ENCODE assay signal across 22 cellular contexts in genomic region chr14:74976264-74977113, GRCh38. TPM values are rescaled to one million over a fixed set of nuclear protein-coding genes. Genes with fewer than 3 reads are reported as not detected.
DNase-seq lines count a peak whose midpoint lies in the region; ATAC-seq, FAIRE-seq and TF ChIP-seq lines count a peak whose summit lies in the region.
"Had no signal": no experiment of that assay in that cellular context is flagged by ENCODE, and none has a peak within 500 bp of the region (broad histone marks: within the 10 kb centered on the region; RNA-seq: fewer than 3 reads in every experiment).

No MANE protein-coding gene starts in this region.

- no peak overlapping the region for H3K9ac ChIP-seq in H9 (ENCODE audit: extremely low read depth, insufficient read length, low read length)
- no peak overlapping the region for H3K9ac ChIP-seq in H1 (replicated peaks in 1 of 4; ENCODE audit: extremely low read depth in 1 of 4, low read depth in 3 of 4, low read length in 3 of 4)
- no peak overlapping the region for H3K9ac ChIP-seq in neuronal stem cell (ENCODE audit: low read depth, low read length, poor library complexity)

- H4K5ac ChIP-seq in H9 (ENCODE audit: insufficient read length, low read depth, low read length) = no peak overlapping the region
- H4K5ac ChIP-seq in H1 (ENCODE audit: insufficient read length, low read depth, low read length) = no peak overlapping the region

- H3T11ph ChIP-seq in H9 (ENCODE audit: low read length) = no peak overlapping the region

- H2BK20ac ChIP-seq in H9 (ENCODE audit: low read depth, low read length, poor library complexity, severe bottlenecking) = no peak overlapping the region
- H2BK20ac ChIP-seq in H1 (ENCODE audit: low read length) = no peak overlapping the region

- H3K18ac ChIP-seq in H9 (ENCODE audit: insufficient read length, low read depth, low read length) = no peak overlapping the region
- no peak overlapping the region for H3K18ac ChIP-seq in H1 (ENCODE audit: extremely low read depth, low read length)
- peak overlapping the region; percentile 15 for H3K18ac ChIP-seq in neuronal stem cell (ENCODE audit: low read length)

- H3K79me1 ChIP-seq in H9 (ENCODE audit: insufficient read depth, low read depth, low read length, poor library complexity, severe bottlenecking) = no peaks in the 10 kb centered on the region
- H3K79me1 ChIP-seq in H1 (ENCODE audit: low read depth, low read length) = no peaks in the 10 kb centered on the region
- H3K79me1 ChIP-seq in neuronal stem cell (ENCODE audit: low read depth, low read length) = no peaks in the 10 kb centered on the region

- H2BK120ac ChIP-seq in H9 (ENCODE audit: low read depth, low read length, poor library complexity, severe bottlenecking) = no peak overlapping the region
- no peak overlapping the region for H2BK120ac ChIP-seq in H1 (replicated peaks; ENCODE audit: low read depth, low read length)
- no peak overlapping the region for H2BK120ac ChIP-seq in neuronal stem cell (ENCODE audit: low read depth, low read length)

- H2AFZ ChIP-seq in H9 (ENCODE audit: low read length) (no peak overlapping the region), H1 (ENCODE audit: low read length) (no peak overlapping the region), neuronal stem cell (ENCODE audit: low read length) (no peak overlapping the region)

- no peaks in the 10 kb centered on the region for H3K36me3 Mint-ChIP-seq in activated CD8-positive, alpha-beta T cell treated with anti-CD3 and anti-CD28 coated beads, Interleukin-2, amount 10 ng/mL, durations not matched to agents 7 days and 5 days (ENCODE audit: low read depth)
- no peaks in the 10 kb centered on the region for H3K36me3 Mint-ChIP-seq in activated CD8-positive, alpha-beta T cell treated with anti-CD3 and anti-CD28 coated beads for 36 hours (ENCODE audit: low read depth)
- H3K36me3 Mint-ChIP-seq in H9 (ENCODE audit: insufficient read depth in 1 of 3, low read depth in 3 of 3) = no peaks in the 10 kb centered on the region
- H3K36me3 Mint-ChIP-seq: CD4-positive, alpha-beta memory T cell had no signal

- H3K9me3 Mint-ChIP-seq in activated CD8-positive, alpha-beta T cell treated with anti-CD3 and anti-CD28 coated beads, Interleukin-2, amount 10 ng/mL, durations not matched to agents 7 days and 5 days (ENCODE audit: insufficient read depth) = no peaks in the 10 kb centered on the region
- H3K9me3 Mint-ChIP-seq in activated CD8-positive, alpha-beta T cell treated with anti-CD3 and anti-CD28 coated beads for 36 hours = no peaks in the 10 kb centered on the region
- H3K9me3 Mint-ChIP-seq in H9 = no peaks in the 10 kb centered on the region
- H3K9me3 Mint-ChIP-seq: CD4-positive, alpha-beta memory T cell had no signal

- ATAC-seq in activated CD8-positive, alpha-beta T cell treated with anti-CD3 and anti-CD28 coated beads, Interleukin-2, amount 10 ng/mL, durations not matched to agents 7 days and 5 days = no peak
- no peak for ATAC-seq in activated CD8-positive, alpha-beta T cell treated with anti-CD3 and anti-CD28 coated beads for 36 hours
- ATAC-seq in upper lobe of right lung = no peak

- TF ChIP-seq CTCF in activated CD8-positive, alpha-beta T cell treated with anti-CD3 and anti-CD28 coated beads for 36 hours (IDR thresholded peaks at IDR 0.05) = no peak
- no peak for TF ChIP-seq CTCF in H9 (conservative IDR thresholded peaks at IDR 0.05)
- no peak for TF ChIP-seq CTCF in H1 (IDR thresholded peaks at IDR 0.05; ENCODE audit: control extremely low read depth in 1 of 3, insufficient read depth in 1 of 3, low read depth in 1 of 3, low read length in 3 of 3)
- no peak for TF ChIP-seq CTCF in upper lobe of right lung (IDR thresholded peaks at IDR 0.05)

- H2BK5ac ChIP-seq in H9 (ENCODE audit: insufficient read length, low read length) = no peak overlapping the region
- H2BK5ac ChIP-seq in H1 (ENCODE audit: low read depth, low read length) = no peak overlapping the region; the same call in 1 of the 2 replicates
- no peak overlapping the region for H2BK5ac ChIP-seq in neuronal stem cell (ENCODE audit: low read length)

- H3K23me2 ChIP-seq in H9 (ENCODE audit: insufficient read length, low read depth, low read length, poor library complexity, severe bottlenecking) = no peaks in the 10 kb centered on the region
- H3K23me2 ChIP-seq in H1 (ENCODE audit: low read depth, low read length) = no peaks in the 10 kb centered on the region

- no peaks in the 10 kb centered on the region for H3K9me3 ChIP-seq in H9 (ENCODE audit: control insufficient read depth, low read depth, low read length)
- H3K9me3 ChIP-seq in H1 (ENCODE audit: insufficient read depth in 2 of 2, low read depth in 1 of 2, low read length in 1 of 2) = no peaks in the 10 kb centered on the region
- peaks cover 0 to 2% of the 10 kb centered on the region in 2 donors for H3K9me3 ChIP-seq in neuronal stem cell (replicated peaks in 1 of 2; ENCODE audit: control insufficient read depth in 2 of 2, insufficient read depth in 1 of 2, low read depth in 1 of 2, low read length in 2 of 2)
- no peaks in the 10 kb centered on the region for H3K9me3 ChIP-seq in upper lobe of right lung
- H3K9me3 ChIP-seq: HAP-1 had no signal

- no peaks in the 10 kb centered on the region for H3K27me3 Mint-ChIP-seq in activated CD8-positive, alpha-beta T cell treated with anti-CD3 and anti-CD28 coated beads, Interleukin-2, amount 10 ng/mL, durations not matched to agents 7 days and 5 days (ENCODE audit: low read depth)
- no peaks in the 10 kb centered on the region for H3K27me3 Mint-ChIP-seq in activated CD8-positive, alpha-beta T cell treated with anti-CD3 and anti-CD28 coated beads for 36 hours
- no peaks in the 10 kb centered on the region; the same call in 1 of the 2 replicates for H3K27me3 Mint-ChIP-seq in H9 (ENCODE audit: low read depth)
- H3K27me3 Mint-ChIP-seq: CD4-positive, alpha-beta memory T cell had no signal

- H3K4ac ChIP-seq in H9 (ENCODE audit: low read depth, low read length) = no peak overlapping the region
- peak overlapping the region; percentile 73 for H3K4ac ChIP-seq in H1 (replicated peaks; ENCODE audit: insufficient read length, low read depth, low read length)
- no peak overlapping the region for H3K4ac ChIP-seq in neuronal stem cell (ENCODE audit: low read length)

- H2BK15ac ChIP-seq in H9 (ENCODE audit: low read depth, low read length) (no peak overlapping the region), H1 (ENCODE audit: low read length) (no peak overlapping the region), neuronal stem cell (ENCODE audit: low read length) (no peak overlapping the region)

- no peaks in the 10 kb centered on the region for H3K79me2 ChIP-seq in H9 (ENCODE audit: insufficient read depth, low read length)
- H3K79me2 ChIP-seq in H1 (ENCODE audit: control insufficient read depth in 1 of 2, insufficient read depth in 2 of 2, low read length in 2 of 2) = no peaks in the 10 kb centered on the region

- no peak overlapping the region for H3K23ac ChIP-seq in H9 (ENCODE audit: insufficient read length, low read depth, low read length)
- no peak overlapping the region for H3K23ac ChIP-seq in H1 (ENCODE audit: insufficient read length)
- no peak overlapping the region for H3K23ac ChIP-seq in neuronal stem cell (ENCODE audit: low read depth, low read length, poor library complexity)

- peak overlapping the region; percentile 49 for H3K27ac Mint-ChIP-seq in activated CD8-positive, alpha-beta T cell treated with anti-CD3 and anti-CD28 coated beads, Interleukin-2, amount 10 ng/mL, durations not matched to agents 7 days and 5 days
- no peak overlapping the region for H3K27ac Mint-ChIP-seq in activated CD8-positive, alpha-beta T cell treated with anti-CD3 and anti-CD28 coated beads for 36 hours
- H3K27ac Mint-ChIP-seq in H9 = peak overlapping the region in 1 of 3 experiments; percentile 70; a peak in 1 of 7 replicates

- intact Hi-C loops in activated CD8-positive, alpha-beta T cell treated with anti-CD3 and anti-CD28 coated beads for 36 hours (cut with micrococcal nuclease) = no loop called here
- intact Hi-C loops in upper lobe of right lung (cut with DNase I) = no loop called here

- no peak overlapping the region for H2BK12ac ChIP-seq in H9 (ENCODE audit: insufficient read length, low read depth, low read length)
- H2BK12ac ChIP-seq in H1 (ENCODE audit: low read depth, low read length) = peak overlapping the region; percentile 50; the same call in 1 of the 2 replicates
- H2BK12ac ChIP-seq in neuronal stem cell (ENCODE audit: low read length) = no peak overlapping the region

- H3K4me2 ChIP-seq in H9 (ENCODE audit: insufficient read depth, insufficient read length, low read length) = no peak overlapping the region
- no peak overlapping the region for H3K4me2 ChIP-seq in H1 (ENCODE audit: insufficient read depth in 1 of 2, low read depth in 2 of 2, low read length in 2 of 2)
- no peak overlapping the region for H3K4me2 ChIP-seq in neuronal stem cell (ENCODE audit: insufficient read depth, low read length, poor library complexity, severe bottlenecking)

- no peak overlapping the region for H3K27ac ChIP-seq in H9 (ENCODE audit: insufficient read length, low read depth, low read length)
- no peak overlapping the region for H3K27ac ChIP-seq in H1 (ENCODE audit: low read depth, low read length)
- no peak overlapping the region for H3K27ac ChIP-seq in neuronal stem cell (replicated peaks; ENCODE audit: low read length)
- no peak overlapping the region for H3K27ac ChIP-seq in upper lobe of right lung
- H3K27ac ChIP-seq: 22Rv1, HL-60 had no signal

- no peak for FAIRE-seq in H1 (lab: Jason Lieb, UNC)
- FAIRE-seq: D721Med, GM12892 had no signal

- H3K14ac ChIP-seq in H9 (ENCODE audit: insufficient read depth, low read length) = no peak overlapping the region
- H3K14ac ChIP-seq in H1 (ENCODE audit: insufficient read length) = no peak overlapping the region
- no peak overlapping the region for H3K14ac ChIP-seq in neuronal stem cell (ENCODE audit: low read length)

- WGBS in H9 (ENCODE audit: extremely low coverage, insufficient read length, low lambda C conversion rate) = no CpG with 5 or more reads among the region's 11 CpGs
- 86% methylated on average over 11 of the region's 11 CpGs; no CpG with 5 or more reads in 1 of the 2 experiments for WGBS in H1 (ENCODE audit: extremely low coverage in 1 of 2, insufficient coverage in 1 of 2, insufficient read length in 1 of 2, insufficient replicate concordance in 2 of 2, low coverage in 1 of 2, low lambda C conversion rate in 2 of 2, missing lambda C conversion rate in 1 of 2), 2 experiments
- WGBS in neuronal stem cell (ENCODE audit: extremely low coverage in 2 of 2, insufficient read length in 2 of 2, insufficient replicate concordance in 1 of 2), 2 donors = no CpG with 5 or more reads among the region's 11 CpGs

- H4K20me1 ChIP-seq in H9 (ENCODE audit: control insufficient read depth, insufficient read depth, insufficient read length) = no peaks in the 10 kb centered on the region
- no peaks in the 10 kb centered on the region for H4K20me1 ChIP-seq in H1 (replicated peaks in 1 of 2; ENCODE audit: control insufficient read depth in 1 of 2, insufficient read depth in 2 of 2, low read length in 2 of 2)

- no peaks in the 10 kb centered on the region for H3K36me3 ChIP-seq in H1 (ENCODE audit: control insufficient read depth in 2 of 4, insufficient read depth in 4 of 4, low read length in 3 of 4)
- no peaks in the 10 kb centered on the region for H3K36me3 ChIP-seq in neuronal stem cell (replicated peaks in 1 of 2; ENCODE audit: control insufficient read depth in 2 of 2, insufficient read depth in 2 of 2, low read length in 2 of 2)
- H3K36me3 ChIP-seq in upper lobe of right lung = no peaks in the 10 kb centered on the region
- H3K36me3 ChIP-seq: HAP-1 had no signal

- H3K4me3 ChIP-seq in H1 (ENCODE audit: extremely low read depth in 1 of 4, insufficient read depth in 2 of 4, low read depth in 3 of 4, low read length in 4 of 4) (no peak overlapping the region), neuronal stem cell (ENCODE audit: low read length in 2 of 2) (no peak overlapping the region), upper lobe of right lung (no peak overlapping the region)
- H3K4me3 ChIP-seq: HAP-1 had no signal

- no peak for DNase-seq in activated CD8-positive, alpha-beta T cell treated with anti-CD3 and anti-CD28 coated beads, Interleukin-2, amount 10 ng/mL, durations not matched to agents 7 days and 5 days
- DNase-seq in activated CD8-positive, alpha-beta T cell treated with anti-CD3 and anti-CD28 coated beads for 36 hours = no peak
- peak; percentile 19 for DNase-seq in H9
- DNase-seq in H1 (ENCODE audit: low read depth in 1 of 2, low spot score in 2 of 2) = no peak
- DNase-seq in neuronal stem cell (ENCODE audit: low spot score) = no peak
- no peak for DNase-seq in stimulated activated CD4-positive, alpha-beta T cell treated with anti-CD3 and anti-CD28 coated beads, Interleukin-2, amount 100 ng/mL, for 24 hours
- no peak for DNase-seq in upper lobe of right lung
- DNase-seq in Kasumi-1 (lab: John Stamatoyannopoulos, UW) = no peak
- DNase-seq: CD4-positive, alpha-beta memory T cell; DMS79; NCI-H1105 treated with DMSO at 0.1 percent for 48 hours; NCI-H187; NCI-H446; NCI-H69; NK-92 treated with Interleukin-12 subunit alpha and Interleukin-12 subunit beta, amount 100 ng/mL, for 24 hours; OCI-M1; SIG-M5 had no signal

- no peak overlapping the region for H3K4me3 Mint-ChIP-seq in activated CD8-positive, alpha-beta T cell treated with anti-CD3 and anti-CD28 coated beads, Interleukin-2, amount 10 ng/mL, durations not matched to agents 7 days and 5 days
- no peak overlapping the region for H3K4me3 Mint-ChIP-seq in activated CD8-positive, alpha-beta T cell treated with anti-CD3 and anti-CD28 coated beads for 36 hours
- peak overlapping the region in 1 of 2 experiments; percentile 2; a peak in 1 of 5 replicates for H3K4me3 Mint-ChIP-seq in H9
- H3K4me3 Mint-ChIP-seq: CD4-positive, alpha-beta memory T cell had no signal

- no peaks in the 10 kb centered on the region; the same call in 1 of the 2 replicates for H3K4me1 ChIP-seq in H9 (ENCODE audit: insufficient read depth, low read length)
- peaks cover 7 to 37% (median 26%) of the 10 kb centered on the region in 4 experiments for H3K4me1 ChIP-seq in H1 (replicated peaks in 1 of 4; ENCODE audit: control insufficient read depth in 3 of 4, insufficient read depth in 4 of 4, low read length in 3 of 4)
- H3K4me1 ChIP-seq in neuronal stem cell (ENCODE audit: control insufficient read depth in 2 of 2, insufficient read depth in 1 of 2, low read depth in 1 of 2, low read length in 2 of 2) = peaks cover 44 to 83% of the 10 kb centered on the region in 2 donors
- H3K4me1 ChIP-seq in upper lobe of right lung = peaks cover 15% of the 10 kb centered on the region
- H3K4me1 ChIP-seq: HAP-1 had no signal

- H4K8ac ChIP-seq in H9 (replicated peaks; ENCODE audit: insufficient read length, low read depth, low read length) (no peak overlapping the region), H1 (ENCODE audit: extremely low read depth, insufficient read depth, low read length) (no peak overlapping the region), neuronal stem cell (ENCODE audit: low read depth, low read length) (no peak overlapping the region)

- peaks cover 18% of the 10 kb centered on the region for H3K4me1 Mint-ChIP-seq in activated CD8-positive, alpha-beta T cell treated with anti-CD3 and anti-CD28 coated beads, Interleukin-2, amount 10 ng/mL, durations not matched to agents 7 days and 5 days (ENCODE audit: low read depth)
- H3K4me1 Mint-ChIP-seq in activated CD8-positive, alpha-beta T cell treated with anti-CD3 and anti-CD28 coated beads for 36 hours (ENCODE audit: low read depth) = peaks cover 5% of the 10 kb centered on the region
- peaks cover 36 to 57% of the 10 kb centered on the region in 2 experiments for H3K4me1 Mint-ChIP-seq in H9

- H4K91ac ChIP-seq in H9 (ENCODE audit: insufficient read length, low read depth, low read length) = no peak overlapping the region
- H4K91ac ChIP-seq in H1 (replicated peaks; ENCODE audit: insufficient read length, low read length) = peak overlapping the region; percentile 42
- no peak overlapping the region for H4K91ac ChIP-seq in neuronal stem cell (ENCODE audit: low read depth, low read length, poor library complexity)

- CTCF ChIA-PET in activated CD8-positive, alpha-beta T cell treated with anti-CD3 and anti-CD28 coated beads, Interleukin-2, amount 10 ng/mL, durations not matched to agents 7 days and 5 days (lab: Charles Lee) = interaction anchor here (1.2 to 1.6 kb wide), 2 partner anchors 30 to 112 kb away, joined by 3 to 6 read pairs; no protein-coding TSS in a partner anchor
- CTCF ChIA-PET in activated CD8-positive, alpha-beta T cell treated with anti-CD3 and anti-CD28 coated beads for 36 hours (lab: Charles Lee) = interaction anchor here (1.4 kb wide), 1 partner anchor 31 kb away, joined by 4 read pairs; no protein-coding TSS in a partner anchor
- CTCF ChIA-PET in H1 (lab: Charles Lee; ENCODE audit: partially characterized antibody) = interaction anchor here (0.8 to 1.0 kb wide), 2 partner anchors 31 to 112 kb away, joined by 3 read pairs; no protein-coding TSS in a partner anchor

- H3K56ac ChIP-seq in H9 (ENCODE audit: insufficient read length, low read depth, low read length) (no peak overlapping the region), H1 (replicated peaks; ENCODE audit: insufficient read length, low read depth, low read length) (no peak overlapping the region)

- H3K27me3 ChIP-seq in H9 (ENCODE audit: insufficient read depth, low read length) = no peaks in the 10 kb centered on the region
- peaks cover 0 to 2% (median 1%) of the 10 kb centered on the region in 4 experiments; a peak in 1 of 7 replicates for H3K27me3 ChIP-seq in H1 (replicated peaks in 1 of 4; ENCODE audit: control insufficient read depth in 3 of 4, extremely low read depth in 1 of 4, insufficient read depth in 3 of 4, low read length in 3 of 4)
- H3K27me3 ChIP-seq in neuronal stem cell (ENCODE audit: control insufficient read depth in 3 of 3, insufficient read depth in 3 of 3, low read depth in 1 of 3, low read length in 3 of 3) = no peaks in the 10 kb centered on the region
- no peaks in the 10 kb centered on the region for H3K27me3 ChIP-seq in upper lobe of right lung

- H2AK5ac ChIP-seq in H9 (ENCODE audit: insufficient read length, low read length) (no peak overlapping the region), H1 (ENCODE audit: low read depth, low read length) (no peak overlapping the region), neuronal stem cell (ENCODE audit: low read depth, low read length) (peak overlapping the region; percentile 40)

- POLR2A ChIA-PET in activated CD8-positive, alpha-beta T cell treated with anti-CD3 and anti-CD28 coated beads, Interleukin-2, amount 10 ng/mL, durations not matched to agents 7 days and 5 days (lab: Charles Lee) = no interaction called here
- POLR2A ChIA-PET in activated CD8-positive, alpha-beta T cell treated with anti-CD3 and anti-CD28 coated beads for 36 hours (lab: Charles Lee) = no interaction called here
- POLR2A ChIA-PET in H1 (lab: Charles Lee; ENCODE audit: partially characterized antibody) = interaction anchor here (0.9 kb wide), 1 partner anchor 35 kb away, joined by 3 read pairs; no protein-coding TSS in a partner anchor

- no peak for TF ChIP-seq POLR2A in H1 (IDR thresholded peaks at IDR 0.05; ENCODE audit: control extremely low read depth in 1 of 2, low read depth in 2 of 2, low read length in 2 of 2)

- no peak for TF ChIP-seq EP300 in H1 (IDR thresholded peaks at IDR 0.05; ENCODE audit: borderline replicate concordance in 1 of 2, low read depth in 2 of 2, low read length in 2 of 2)

- TF ChIP-seq RAD21 in H1 (IDR thresholded peaks at IDR 0.05 in 1 of 2, conservative IDR thresholded peaks at IDR 0.05 in 1 of 2; ENCODE audit: low read depth in 2 of 2, low read length in 2 of 2) = no peak

RNA-seq across cellular contexts. Expression of gene PGF, which starts 21.1 kb away (rescaled TPM):
- total RNA-seq in activated CD8-positive, alpha-beta T cell treated with anti-CD3 and anti-CD28 coated beads, Interleukin-2, amount 10 ng/mL, durations not matched to agents 7 days and 5 days = under 1 TPM in 1 of 2 experiments, not detected in 1; 0.21 TPM
- total RNA-seq in activated CD8-positive, alpha-beta T cell treated with anti-CD3 and anti-CD28 coated beads for 36 hours = under 1 TPM; 0.27 to 0.45 TPM
- total RNA-seq in H9 (2021) = 2.3 and 2.8 TPM in 2 replicates
- 3.9 and 4.1 TPM in 2 replicates for total RNA-seq in H1 (2021; fragmentation: NEBNext Ultra II Directional; extraction: Animal tissue kit (Norgen Biotek cat#: 25700))
- polyA plus RNA-seq in H1 (2011; rRNA removed) = 2.1 and 2.8 TPM in 2 replicates
- 2.3 TPM for polyA plus RNA-seq in H1 (2011; cell fraction: cytosol; rRNA removed)
- polyA plus RNA-seq in H1 (2011; cell fraction: nucleus; rRNA removed) = 4.3 TPM
- 2.1 to 3.3 TPM (median 2.9 TPM) in 4 replicates for polyA plus RNA-seq in H1 (2012, experiment 1 of 2)
- 2.8 TPM for polyA plus RNA-seq in H1 (2012, experiment 2 of 2)
- polyA plus RNA-seq in H1 (2013, experiment 1 of 2) = 2.9 TPM
- 3.1 TPM for polyA plus RNA-seq in H1 (2013, experiment 2 of 2)
- polyA minus RNA-seq in H1 (2011; rRNA and poly(A)+ RNA removed) = 1.2 and 1.7 TPM in 2 replicates
- 4.0 TPM for polyA minus RNA-seq in H1 (2011; cell fraction: cytosol; rRNA and poly(A)+ RNA removed)
- 8.7 TPM for polyA minus RNA-seq in H1 (2011; cell fraction: nucleus; rRNA and poly(A)+ RNA removed)
- 0.53 TPM for polyA plus RNA-seq in neuronal stem cell (2013, experiment 1 of 2)
- 0.69 TPM for polyA plus RNA-seq in neuronal stem cell (2013, experiment 2 of 2)
- total RNA-seq in upper lobe of right lung = 4.7 TPM
- total RNA-seq: CD4-positive, alpha-beta memory T cell had no signal

RNA-seq across cellular contexts. Expression of gene EIF2B2, which starts 26.2 kb away (rescaled TPM):
- total RNA-seq in activated CD8-positive, alpha-beta T cell treated with anti-CD3 and anti-CD28 coated beads, Interleukin-2, amount 10 ng/mL, durations not matched to agents 7 days and 5 days = 10 to 100 TPM; 49.1 to 51.0 TPM
- 10 to 100 TPM; 50.5 to 51.9 TPM for total RNA-seq in activated CD8-positive, alpha-beta T cell treated with anti-CD3 and anti-CD28 coated beads for 36 hours
- total RNA-seq in H9 (2021) = 48.3 and 53.4 TPM in 2 replicates
- 42.6 and 51.4 TPM in 2 replicates for total RNA-seq in H1 (2021; fragmentation: NEBNext Ultra II Directional; extraction: Animal tissue kit (Norgen Biotek cat#: 25700))
- polyA plus RNA-seq in H1 (2011; rRNA removed) = 59.7 and 79.9 TPM in 2 replicates
- 85.4 TPM for polyA plus RNA-seq in H1 (2011; cell fraction: cytosol; rRNA removed)
- polyA plus RNA-seq in H1 (2011; cell fraction: nucleus; rRNA removed) = 64.5 TPM
- polyA plus RNA-seq in H1 (2012, experiment 1 of 2) = 48.8 to 54.9 TPM (median 53.1 TPM) in 4 replicates
- 20.3 TPM for polyA plus RNA-seq in H1 (2012, experiment 2 of 2)
- polyA plus RNA-seq in H1 (2013, experiment 1 of 2) = 27.6 TPM
- polyA plus RNA-seq in H1 (2013, experiment 2 of 2) = 25.4 TPM
- polyA minus RNA-seq in H1 (2011; rRNA and poly(A)+ RNA removed) = 57.0 and 65.4 TPM in 2 replicates
- polyA minus RNA-seq in H1 (2011; cell fraction: cytosol; rRNA and poly(A)+ RNA removed) = 31.3 TPM
- polyA minus RNA-seq in H1 (2011; cell fraction: nucleus; rRNA and poly(A)+ RNA removed) = 24.0 TPM
- polyA plus RNA-seq in neuronal stem cell (2013, experiment 1 of 2) = 27.5 TPM
- 27.3 TPM for polyA plus RNA-seq in neuronal stem cell (2013, experiment 2 of 2)
- 34.8 TPM for total RNA-seq in upper lobe of right lung

RNA-seq across cellular contexts. Expression of gene RPS6KL1, which starts 53.4 kb away (rescaled TPM):
- total RNA-seq in activated CD8-positive, alpha-beta T cell treated with anti-CD3 and anti-CD28 coated beads, Interleukin-2, amount 10 ng/mL, durations not matched to agents 7 days and 5 days = 1 to 10 TPM; 4.3 to 5.2 TPM
- 1 to 10 TPM; 4.1 to 5.1 TPM for total RNA-seq in activated CD8-positive, alpha-beta T cell treated with anti-CD3 and anti-CD28 coated beads for 36 hours
- total RNA-seq in H9 (2021) (13.8 and 18.8 TPM in 2 replicates), upper lobe of right lung (5.1 TPM)
- total RNA-seq in H1 (2021; fragmentation: NEBNext Ultra II Directional; extraction: Animal tissue kit (Norgen Biotek cat#: 25700)) = 11.3 and 13.8 TPM in 2 replicates
- 9.4 and 9.8 TPM in 2 replicates for polyA plus RNA-seq in H1 (2011; rRNA removed)
- polyA plus RNA-seq in H1 (2011; cell fraction: cytosol; rRNA removed) = 13.9 TPM
- polyA plus RNA-seq in H1 (2011; cell fraction: nucleus; rRNA removed) = 45.2 TPM
- 9.3 to 19.0 TPM (median 15.0 TPM) in 4 replicates for polyA plus RNA-seq in H1 (2012, experiment 1 of 2)
- 5.9 TPM for polyA plus RNA-seq in H1 (2012, experiment 2 of 2)
- polyA plus RNA-seq in H1 (2013, experiment 1 of 2) = 6.5 TPM
- polyA plus RNA-seq in H1 (2013, experiment 2 of 2) = 5.4 TPM
- polyA minus RNA-seq in H1 (2011; rRNA and poly(A)+ RNA removed) = 21.4 and 21.5 TPM in 2 replicates
- polyA minus RNA-seq in H1 (2011; cell fraction: cytosol; rRNA and poly(A)+ RNA removed) = 7.9 TPM
- 25.7 TPM for polyA minus RNA-seq in H1 (2011; cell fraction: nucleus; rRNA and poly(A)+ RNA removed)
- 4.4 TPM for polyA plus RNA-seq in neuronal stem cell (2013, experiment 1 of 2)
- 4.9 TPM for polyA plus RNA-seq in neuronal stem cell (2013, experiment 2 of 2)
